ENCODE assay signal across 10 cellular contexts in the genomic region with DNA sequence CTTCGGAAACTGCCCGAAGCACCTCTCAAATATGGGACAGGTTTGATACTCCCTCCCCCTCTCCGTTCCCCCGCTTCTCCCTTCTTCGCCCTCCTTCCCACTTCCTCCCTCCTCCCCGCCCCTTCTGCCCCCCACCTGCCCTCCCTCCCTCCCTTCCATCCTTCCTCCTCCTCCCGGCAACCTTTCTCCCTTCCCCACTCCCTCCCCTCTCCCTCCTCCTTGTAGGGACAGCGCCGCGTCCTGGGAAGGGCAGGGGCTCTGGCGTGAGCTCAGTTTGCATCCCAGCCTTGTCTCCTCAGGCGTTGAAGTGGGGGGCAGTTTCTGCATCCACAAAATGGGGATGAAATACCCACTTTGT. TPM values are rescaled to one million over a fixed set of nuclear protein-coding genes. Genes with fewer than 3 reads are reported as not detected.
DNase-seq lines count a peak whose midpoint lies in the region; ATAC-seq and TF ChIP-seq lines count a peak whose summit lies in the region.
"Had no signal": no experiment of that assay in that cellular context is flagged by ENCODE, and none has a peak within 500 bp of the region (broad histone marks: within the 10 kb centered on the region; RNA-seq: fewer than 3 reads in every experiment).

No MANE protein-coding gene starts in this region.

- H3K4me3 Mint-ChIP-seq in activated naive CD8-positive, alpha-beta T cell treated with anti-CD3 and anti-CD28 coated beads, Interleukin-2, amount 50 U/mL, for 24 hours = peak overlapping the region; percentile 67
- H3K4me3 Mint-ChIP-seq in memory B cell = peak overlapping the region; percentile 81

- TF ChIP-seq CTCF in GM12875 (IDR thresholded peaks at IDR 0.05; ENCODE audit: borderline replicate concordance, insufficient read depth, low read depth, low read length) (no peak), esophagus muscularis mucosa (IDR thresholded peaks at IDR 0.05) (no peak)

- no peak for TF ChIP-seq POLR2A in esophagus muscularis mucosa (IDR thresholded peaks at IDR 0.05; ENCODE audit: low read depth)

- intact Hi-C loops in esophagus muscularis mucosa (cut with DNase I) = loop anchor here (5.0 kb wide), 1 partner anchor 71 kb away; no protein-coding TSS in a partner anchor

- WGBS in esophagus muscularis mucosa = 51% methylated on average over 12 of the region's 12 CpGs

- H3K36me3 ChIP-seq in BLaER1 (no peaks in the 10 kb centered on the region), esophagus muscularis mucosa (no peaks in the 10 kb centered on the region)
- H3K36me3 ChIP-seq: brain microvascular endothelial cell had no signal

- peak overlapping the region; percentile 68; the same call in 1 of the 2 replicates for H3K9ac ChIP-seq in BLaER1

- peaks cover 22% of the 10 kb centered on the region for H3K4me1 Mint-ChIP-seq in activated naive CD8-positive, alpha-beta T cell treated with anti-CD3 and anti-CD28 coated beads, Interleukin-2, amount 50 U/mL, for 24 hours
- peaks cover 15% of the 10 kb centered on the region for H3K4me1 Mint-ChIP-seq in memory B cell

- H3K27ac Mint-ChIP-seq in activated naive CD8-positive, alpha-beta T cell treated with anti-CD3 and anti-CD28 coated beads, Interleukin-2, amount 50 U/mL, for 24 hours = no peak overlapping the region
- no peak overlapping the region for H3K27ac Mint-ChIP-seq in memory B cell

- H3K27ac ChIP-seq in BLaER1 (peak overlapping the region; percentile 98), esophagus muscularis mucosa (replicated peaks in 1 of 4) (peak overlapping the region in 1 of 4 donors; percentile 31)
- H3K27ac ChIP-seq: brain microvascular endothelial cell had no signal

- H3K4me3 ChIP-seq in BLaER1 (peak overlapping the region; percentile 65), GM12875 (ENCODE audit: low read depth, low read length) (peak overlapping the region; percentile 63), esophagus muscularis mucosa (no peak overlapping the region)

- H3K27me3 ChIP-seq in BLaER1 = no peaks in the 10 kb centered on the region
- peaks cover 0 to 5% (median 0%) of the 10 kb centered on the region in 4 donors for H3K27me3 ChIP-seq in esophagus muscularis mucosa

- H4K20me1 ChIP-seq in BLaER1 = 0 out of 2 replicates have a peak, but pooled peaks cover 5% of the 10 kb centered on the region

- no peaks in the 10 kb centered on the region for H3K27me3 Mint-ChIP-seq in activated naive CD8-positive, alpha-beta T cell treated with anti-CD3 and anti-CD28 coated beads, Interleukin-2, amount 50 U/mL, for 24 hours
- H3K27me3 Mint-ChIP-seq in memory B cell = peaks cover 12% of the 10 kb centered on the region

- H3K4me2 ChIP-seq in BLaER1 = peak overlapping the region; percentile 97

- no peaks in the 10 kb centered on the region for H3K9me3 Mint-ChIP-seq in activated naive CD8-positive, alpha-beta T cell treated with anti-CD3 and anti-CD28 coated beads, Interleukin-2, amount 50 U/mL, for 24 hours
- no peaks in the 10 kb centered on the region for H3K9me3 Mint-ChIP-seq in memory B cell

- ATAC-seq in activated naive CD8-positive, alpha-beta T cell treated with anti-CD3 and anti-CD28 coated beads, Interleukin-2, amount 50 U/mL, for 24 hours = no peak
- ATAC-seq in memory B cell (ENCODE audit: low read depth) (no peak), HG03175 (IDR thresholded peaks at IDR 0.05; ENCODE audit: unreplicated experiment) (no peak)

- no peaks in the 10 kb centered on the region for H3K36me3 Mint-ChIP-seq in activated naive CD8-positive, alpha-beta T cell treated with anti-CD3 and anti-CD28 coated beads, Interleukin-2, amount 50 U/mL, for 24 hours (ENCODE audit: low read depth)
- no peaks in the 10 kb centered on the region for H3K36me3 Mint-ChIP-seq in memory B cell

- H3K4me1 ChIP-seq in BLaER1 (peaks cover 100% of the 10 kb centered on the region), esophagus muscularis mucosa (peaks cover 21 to 55% (median 43%) of the 10 kb centered on the region in 4 donors)

- H3K9me3 ChIP-seq in BLaER1 = no peaks in the 10 kb centered on the region
- H3K9me3 ChIP-seq in esophagus muscularis mucosa = no peaks in the 10 kb centered on the region

- no peak for DNase-seq in activated naive CD8-positive, alpha-beta T cell treated with anti-CD3 and anti-CD28 coated beads, Interleukin-2, amount 50 U/mL, for 24 hours
- no peak for DNase-seq in memory B cell (ENCODE audit: low spot score in 2 of 2)
- DNase-seq in NCI-H2029 treated with DMSO at 0.1 percent for 48 hours (lab: John Stamatoyannopoulos, UW) = no peak
- DNase-seq in esophagus muscularis mucosa (ENCODE audit: extremely low spot score) = no peak
- DNase-seq in amniotic stem cell (lab: John Stamatoyannopoulos, UW) = no peak
- DNase-seq: activated CD4-positive, CD25-positive, alpha-beta regulatory T cell treated with anti-CD3 and anti-CD28 coated beads, Interleukin-2, amount 50 U/mL, for 72 hours; brain microvascular endothelial cell had no signal

- TF ChIP-seq EP300 in esophagus muscularis mucosa (IDR thresholded peaks at IDR 0.05) = no peak

RNA-seq across cellular contexts. Expression of gene NFAM1, which starts 6.1 kb away (rescaled TPM):
- total RNA-seq in esophagus muscularis mucosa = 1 to 10 TPM; 2.1 to 5.1 (median 2.9) TPM

Comparison
In these comparisons a context has a peak if more than half of its experiments do, and no peak if none do; other contexts are left out.
1. H3K4me3 ChIP-seq: peak in BLaER1 (single experiment) and GM12875 (single experiment); none in esophagus muscularis mucosa (0 of 4).